ENCODE assay signal across 12 cellular contexts in the genomic region with DNA sequence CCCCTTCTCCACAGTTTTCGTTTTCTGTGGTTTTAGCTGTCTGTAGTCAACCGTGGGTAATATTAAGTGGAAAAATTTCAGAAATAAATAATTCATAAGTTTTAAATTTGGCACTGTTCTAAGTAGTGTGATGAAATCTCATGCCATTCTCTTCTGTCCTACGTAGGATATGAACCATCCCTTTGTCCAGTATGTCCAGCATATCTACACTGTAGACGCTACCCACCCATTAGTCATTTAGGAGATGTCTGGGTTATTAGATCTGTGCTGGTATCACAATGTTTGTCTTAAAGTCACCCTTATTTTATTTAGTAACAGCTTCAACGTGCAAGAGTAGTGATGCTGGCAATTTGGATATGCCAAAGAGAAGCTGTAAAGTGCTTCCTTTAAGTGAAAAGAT.
"Had no signal": no experiment of that assay in that cellular context is flagged by ENCODE, and none has a peak within 500 bp of the region (broad histone marks: within the 10 kb centered on the region; RNA-seq: fewer than 3 reads in every experiment).

No MANE protein-coding gene starts in this region.

- DNase-seq: activated CD4-positive, alpha-beta T cell treated with anti-CD3 and anti-CD28 coated beads, Interleukin-2, amount 50 U/mL, for 1 hour; activated gamma-delta T cell treated with Interleukin-2 at 50 U/mL for 16 hours; activated naive CD8-positive, alpha-beta T cell treated with anti-CD3 and anti-CD28 coated beads, Interleukin-2, amount 10 ng/mL, durations not matched to agents 7 days and 5 days; activated T-cell treated with anti-CD3 and anti-CD28 coated beads, Interleukin-2, amount 50 U/mL, for 4 hours; cortex of kidney; effector memory CD8-positive, alpha-beta T cell; left cardiac atrium; pancreas; retina; T-helper 2 cell had no signal

- H3K36me3 ChIP-seq: ascending aorta, pancreas had no signal

- H3K27me3 Mint-ChIP-seq: activated naive CD8-positive, alpha-beta T cell treated with anti-CD3 and anti-CD28 coated beads, Interleukin-2, amount 10 ng/mL, durations not matched to agents 7 days and 5 days; effector memory CD8-positive, alpha-beta T cell had no signal

- H3K27me3 ChIP-seq: ascending aorta, pancreas had no signal

- H3K9me3 ChIP-seq: ascending aorta, pancreas had no signal

- H3K27ac ChIP-seq: ascending aorta, epithelial cell of prostate, pancreas had no signal

- H3K4me3 ChIP-seq: ascending aorta, pancreas had no signal

- ATAC-seq: pancreas had no signal

- H3K9me3 Mint-ChIP-seq: effector memory CD8-positive, alpha-beta T cell had no signal

- H3K4me3 Mint-ChIP-seq: activated T-cell treated with anti-CD3 and anti-CD28 coated beads, Interleukin-2, amount 50 U/mL, for 4 hours had no signal
